ENCODE assay signal across 8 cellular contexts in genomic region chr1:159188375-159188788, GRCh38. TPM values are rescaled to one million over a fixed set of nuclear protein-coding genes. Genes with fewer than 3 reads are reported as not detected.
DNase-seq lines count a peak whose midpoint lies in the region; ATAC-seq and TF ChIP-seq lines count a peak whose summit lies in the region.

No MANE protein-coding gene starts in this region.

- H3K27ac ChIP-seq in HUES48 (ENCODE audit: low read depth, low read length) (peak overlapping the region; percentile 72), substantia nigra (ENCODE audit: low read depth, low read length, poor library complexity, severe bottlenecking) (no peak overlapping the region)

- H3K9me3 ChIP-seq in HUES48 (ENCODE audit: control insufficient read depth, insufficient read depth, low read length) = no peaks in the 10 kb centered on the region

- peak; percentile 77 for ATAC-seq in left lobe of liver

- DNase-seq in EL (peak; percentile 80), GM20000 (ENCODE audit: low spot score) (peak; percentile 77), cerebellar cortex (ENCODE audit: low spot score) (peak; percentile 63), left lobe of liver (ENCODE audit: low spot score) (no peak), substantia nigra (lab: John Stamatoyannopoulos, UW) (peak in 33 of 49 donors; percentile 14 to 77 (median 48))
- no peak for DNase-seq in effector CD4-positive, alpha-beta T cell
- DNase-seq in stimulated activated CD4-positive, alpha-beta T cell treated with anti-CD3 and anti-CD28 coated beads, Interleukin-1b, Interleukin-23, amount 100 ng/mL, for 48 hours = no peak

- H3K9ac ChIP-seq in HUES48 (ENCODE audit: low read depth, low read length) = peak overlapping the region; percentile 79

- H3K4me3 ChIP-seq in HUES48 (ENCODE audit: low read depth, low read length) = peak overlapping the region; percentile 77

- H3K27me3 ChIP-seq in HUES48 (ENCODE audit: control insufficient read depth, insufficient read depth, low read length) = no peaks in the 10 kb centered on the region

- H3K4me1 ChIP-seq in HUES48 (ENCODE audit: control insufficient read depth, insufficient read depth, low read length) = peaks cover 22% of the 10 kb centered on the region; the same call in 1 of the 2 replicates

- TF ChIP-seq CTCF in GM20000 (IDR thresholded peaks at IDR 0.05; ENCODE audit: extremely low read depth, missing control alignments) = no peak

- H3K36me3 ChIP-seq in HUES48 (ENCODE audit: control insufficient read depth, insufficient read depth, low read length) = no peaks in the 10 kb centered on the region

RNA-seq across cellular contexts. Expression of gene ACKR1, which starts 16.3 kb away (rescaled TPM):
- 0.43 TPM for total RNA-seq in left lobe of liver

RNA-seq across cellular contexts. Expression of gene CADM3, which starts 17.0 kb away (rescaled TPM):
- 0.20 TPM for total RNA-seq in left lobe of liver

Comparison
In these comparisons a context has a peak if more than half of its experiments do, and no peak if none do; other contexts are left out.
1. DNase-seq: peak in EL (single experiment), GM20000 (single experiment), cerebellar cortex (single experiment) and substantia nigra (33 of 49); none in left lobe of liver (single experiment), effector CD4-positive, alpha-beta T cell (single experiment) and stimulated activated CD4-positive, alpha-beta T cell treated with anti-CD3 and anti-CD28 coated beads, Interleukin-1b, Interleukin-23, amount 100 ng/mL, for 48 hours (single experiment).